1 cellular context compared by ENCODE assay signal in genomic region chr10:131935260-131935659, GRCh38.
TF ChIP-seq lines count a peak whose summit lies in the region.

No MANE protein-coding gene starts in this region.

TF ChIP-seq in HepG2, 621 proteins besides CTCF, POLR2A, EP300 and RAD21:
- TF ChIP-seq SOX13 (IDR thresholded peaks at IDR 0.05) (no peak), SOX13 (CRISPR knock-in tag; conservative IDR thresholded peaks at IDR 0.05 in 1 of 2, IDR thresholded peaks at IDR 0.05 in 1 of 2) (no peak), ETV5 (CRISPR knock-in tag; IDR thresholded peaks at IDR 0.05; ENCODE audit: borderline replicate concordance) (peak; percentile 31; the same call in 1 of the 2 replicates), ZNF75D (CRISPR knock-in tag; IDR thresholded peaks at IDR 0.05; ENCODE audit: borderline replicate concordance) (no peak), ZXDC (CRISPR knock-in tag; IDR thresholded peaks at IDR 0.05) (no peak), FUBP1 (CRISPR knock-in tag; IDR thresholded peaks at IDR 0.05; ENCODE audit: borderline replicate concordance) (no peak), SKIL (CRISPR knock-in tag; IDR thresholded peaks at IDR 0.05; ENCODE audit: borderline replicate concordance) (0 out of 2 replicates have a peak, but pooled peaks have one; percentile 11), PAXIP1 (CRISPR knock-in tag; conservative IDR thresholded peaks at IDR 0.05) (peak; percentile 17; the same call in 1 of the 2 replicates)
- TF ChIP-seq, protein P1, sequence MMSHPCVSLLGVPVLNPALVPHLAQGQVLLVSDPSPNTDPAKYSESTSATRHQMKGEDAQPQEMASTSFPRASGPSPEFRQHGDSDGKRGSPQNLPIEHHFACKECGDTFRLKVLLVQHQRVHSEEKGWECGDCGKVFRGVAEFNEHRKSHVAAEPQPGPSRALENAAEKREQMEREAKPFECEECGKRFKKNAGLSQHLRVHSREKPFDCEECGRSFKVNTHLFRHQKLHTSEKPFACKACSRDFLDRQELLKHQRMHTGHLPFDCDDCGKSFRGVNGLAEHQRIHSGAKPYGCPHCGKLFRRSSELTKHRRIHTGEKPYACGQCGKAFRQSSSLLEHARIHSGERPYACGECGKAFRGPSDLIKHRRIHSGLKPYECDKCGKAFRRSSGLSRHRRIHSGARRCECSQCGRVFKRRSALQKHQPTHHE (CRISPR knock-in tag; IDR thresholded peaks at IDR 0.05; ENCODE audit: borderline replicate concordance) = no peak
